1 cellular context compared by ENCODE assay signal in genomic region chr1:153626477-153626928, GRCh38.
TF ChIP-seq lines count a peak whose summit lies in the region.

No MANE protein-coding gene starts in this region.

TF ChIP-seq in endothelial cell of umbilical vein, 7 proteins besides CTCF, POLR2A, EP300 and RAD21:
- TF ChIP-seq GATA2 (IDR thresholded peaks at IDR 0.05; ENCODE audit: insufficient read depth, insufficient read length, low read depth, low read length), result no peak
- TF ChIP-seq EZH2 (IDR thresholded peaks at IDR 0.05; ENCODE audit: borderline replicate concordance, low read depth, low read length, severe bottlenecking), result no peak
- TF ChIP-seq MYC (IDR thresholded peaks at IDR 0.05; ENCODE audit: low read depth, low read length), result no peak
- TF ChIP-seq FOS (IDR thresholded peaks at IDR 0.05; ENCODE audit: borderline replicate concordance, insufficient read depth, low read length), result no peak
- no peak for TF ChIP-seq JUN (IDR thresholded peaks at IDR 0.05; ENCODE audit: borderline replicate concordance, insufficient read depth, insufficient read length, low read depth)
- no peak for TF ChIP-seq MAX (IDR thresholded peaks at IDR 0.05; ENCODE audit: insufficient read depth, insufficient read length)
- no peak for TF ChIP-seq POLR2AphosphoS5 (IDR thresholded peaks at IDR 0.05; ENCODE audit: insufficient read depth, low read depth, low read length)
